1 cellular context compared by ENCODE assay signal in the genomic region with DNA sequence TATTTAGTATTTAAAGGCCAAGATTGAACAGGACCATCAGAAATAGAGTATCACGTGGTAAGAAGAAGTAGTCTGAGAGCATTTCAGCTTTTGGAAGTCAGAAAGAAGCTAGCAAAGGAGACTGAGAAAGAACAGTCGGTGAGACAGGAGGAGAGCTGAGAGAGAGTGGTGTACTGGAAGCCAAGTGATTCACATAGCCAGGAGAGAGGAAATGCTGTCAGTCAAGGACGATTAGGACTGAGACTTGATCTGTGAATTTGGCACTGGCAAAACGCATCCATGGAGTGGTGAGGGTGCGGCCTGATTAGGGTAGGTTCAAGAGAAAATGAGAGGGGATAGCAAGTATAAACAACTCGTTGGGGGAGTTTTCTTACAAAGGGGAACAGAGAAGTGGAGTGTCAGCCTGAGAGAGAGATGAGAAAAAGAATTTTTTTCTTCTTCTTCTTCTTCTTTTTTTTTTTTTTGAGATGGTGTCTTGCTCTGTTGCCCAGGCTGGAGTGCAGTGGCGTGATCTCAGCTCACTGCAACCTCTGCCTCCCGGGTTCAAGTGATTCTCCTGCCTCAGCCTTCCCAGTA.
TF ChIP-seq lines count a peak whose summit lies in the region.

No MANE protein-coding gene starts in this region.

TF ChIP-seq in K562, 482 proteins besides CTCF, POLR2A, EP300 and RAD21:
- TF ChIP-seq RBM22 (IDR thresholded peaks at IDR 0.05; ENCODE audit: low read depth, low read length, poor library complexity, severe bottlenecking), result peak; percentile 29
- TF ChIP-seq NFIX (CRISPR knock-in tag; IDR thresholded peaks at IDR 0.05; ENCODE audit: low read depth), result no peak
- peak; percentile 48 for TF ChIP-seq ZNF121 (CRISPR knock-in tag; conservative IDR thresholded peaks at IDR 0.05)
- TF ChIP-seq EZH2 (IDR thresholded peaks at IDR 0.05; ENCODE audit: borderline replicate concordance, low read depth, low read length), result no peak
- peak; percentile 30; the same call in 1 of the 2 replicates for TF ChIP-seq POLR2AphosphoS5 (IDR thresholded peaks at IDR 0.05; ENCODE audit: control insufficient read depth, insufficient read depth, low read depth, low read length)
- TF ChIP-seq, protein P1, sequence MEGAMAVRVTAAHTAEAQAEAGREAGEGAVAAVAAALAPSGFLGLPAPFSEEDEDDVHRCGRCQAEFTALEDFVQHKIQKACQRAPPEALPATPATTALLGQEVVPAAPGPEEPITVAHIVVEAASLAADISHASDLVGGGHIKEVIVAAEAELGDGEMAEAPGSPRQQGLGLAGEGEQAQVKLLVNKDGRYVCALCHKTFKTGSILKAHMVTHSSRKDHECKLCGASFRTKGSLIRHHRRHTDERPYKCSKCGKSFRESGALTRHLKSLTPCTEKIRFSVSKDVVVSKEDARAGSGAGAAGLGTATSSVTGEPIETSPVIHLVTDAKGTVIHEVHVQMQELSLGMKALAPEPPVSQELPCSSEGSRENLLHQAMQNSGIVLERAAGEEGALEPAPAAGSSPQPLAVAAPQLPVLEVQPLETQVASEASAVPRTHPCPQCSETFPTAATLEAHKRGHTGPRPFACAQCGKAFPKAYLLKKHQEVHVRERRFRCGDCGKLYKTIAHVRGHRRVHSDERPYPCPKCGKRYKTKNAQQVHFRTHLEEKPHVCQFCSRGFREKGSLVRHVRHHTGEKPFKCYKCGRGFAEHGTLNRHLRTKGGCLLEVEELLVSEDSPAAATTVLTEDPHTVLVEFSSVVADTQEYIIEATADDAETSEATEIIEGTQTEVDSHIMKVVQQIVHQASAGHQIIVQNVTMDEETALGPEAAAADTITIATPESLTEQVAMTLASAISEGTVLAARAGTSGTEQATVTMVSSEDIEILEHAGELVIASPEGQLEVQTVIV (CRISPR knock-in tag; IDR thresholded peaks at IDR 0.05; ENCODE audit: borderline replicate concordance), result no peak
